ENCODE assay signal across 1 cellular context in genomic region chr5:73948289-73948688, GRCh38.
TF ChIP-seq lines count a peak whose summit lies in the region.

No MANE protein-coding gene starts in this region.

TF ChIP-seq in SK-N-SH, 30 proteins besides CTCF, POLR2A, EP300 and RAD21 (continued from another document):
- no peak for TF ChIP-seq USF2 (IDR thresholded peaks at IDR 0.05; ENCODE audit: borderline replicate concordance, low read depth, low read length)
- no peak for TF ChIP-seq NFIC (IDR thresholded peaks at IDR 0.05; ENCODE audit: borderline replicate concordance)
- TF ChIP-seq FOXM1 (IDR thresholded peaks at IDR 0.05; ENCODE audit: low read depth), result no peak
- no peak for TF ChIP-seq ZBTB33 (IDR thresholded peaks at IDR 0.05; ENCODE audit: borderline replicate concordance, low read depth)
- no peak for TF ChIP-seq FOSL2 (IDR thresholded peaks at IDR 0.05; ENCODE audit: borderline replicate concordance, low read depth)
- no peak for TF ChIP-seq REST (IDR thresholded peaks at IDR 0.05; ENCODE audit: low read depth, low read length)
- TF ChIP-seq, protein P1, sequence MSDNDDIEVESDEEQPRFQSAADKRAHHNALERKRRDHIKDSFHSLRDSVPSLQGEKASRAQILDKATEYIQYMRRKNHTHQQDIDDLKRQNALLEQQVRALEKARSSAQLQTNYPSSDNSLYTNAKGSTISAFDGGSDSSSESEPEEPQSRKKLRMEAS (IDR thresholded peaks at IDR 0.05; ENCODE audit: low read depth), result no peak
